ENCODE assay signal across 1 cellular context in the genomic region with DNA sequence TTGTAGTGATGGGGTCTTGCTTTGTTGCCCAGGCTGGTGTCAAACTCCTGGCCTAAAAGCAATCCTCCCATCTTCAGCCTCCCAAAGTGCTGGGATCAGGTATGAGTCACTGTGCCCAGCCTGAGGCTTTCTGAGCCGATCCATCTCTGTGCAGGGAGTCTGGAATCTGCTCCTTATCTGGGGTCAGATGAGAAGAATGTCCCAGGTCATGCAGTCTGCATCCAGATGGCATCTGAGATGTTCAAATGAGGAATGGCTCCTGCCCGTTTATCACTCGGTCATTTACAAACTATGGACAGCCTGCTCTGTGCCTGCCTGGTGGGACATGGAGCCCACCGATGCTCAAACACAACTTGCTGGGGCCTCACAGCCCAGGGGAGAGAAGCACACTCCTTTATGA.
TF ChIP-seq lines count a peak whose summit lies in the region.

No MANE protein-coding gene starts in this region.

TF ChIP-seq in HepG2, 621 proteins besides CTCF, POLR2A, EP300 and RAD21 (continued from another document):
- no peak for TF ChIP-seq ERF (CRISPR knock-in tag; IDR thresholded peaks at IDR 0.05)
- TF ChIP-seq HOXA9 (CRISPR knock-in tag; IDR thresholded peaks at IDR 0.05; ENCODE audit: borderline replicate concordance), result no peak
- TF ChIP-seq NFYB (CRISPR knock-in tag; IDR thresholded peaks at IDR 0.05), result no peak
- no peak for TF ChIP-seq DMTF1 (CRISPR knock-in tag; IDR thresholded peaks at IDR 0.05)
- no peak for TF ChIP-seq RXRA (CRISPR knock-in tag; IDR thresholded peaks at IDR 0.05)
- no peak for TF ChIP-seq EED (CRISPR knock-in tag; IDR thresholded peaks at IDR 0.05)
- no peak for TF ChIP-seq GABPA (IDR thresholded peaks at IDR 0.05; ENCODE audit: low read depth, low read length)
- no peak for TF ChIP-seq GABPA (CRISPR knock-in tag; IDR thresholded peaks at IDR 0.05; ENCODE audit: low read depth)
